ENCODE assay signal across 8 cellular contexts in the genomic region with DNA sequence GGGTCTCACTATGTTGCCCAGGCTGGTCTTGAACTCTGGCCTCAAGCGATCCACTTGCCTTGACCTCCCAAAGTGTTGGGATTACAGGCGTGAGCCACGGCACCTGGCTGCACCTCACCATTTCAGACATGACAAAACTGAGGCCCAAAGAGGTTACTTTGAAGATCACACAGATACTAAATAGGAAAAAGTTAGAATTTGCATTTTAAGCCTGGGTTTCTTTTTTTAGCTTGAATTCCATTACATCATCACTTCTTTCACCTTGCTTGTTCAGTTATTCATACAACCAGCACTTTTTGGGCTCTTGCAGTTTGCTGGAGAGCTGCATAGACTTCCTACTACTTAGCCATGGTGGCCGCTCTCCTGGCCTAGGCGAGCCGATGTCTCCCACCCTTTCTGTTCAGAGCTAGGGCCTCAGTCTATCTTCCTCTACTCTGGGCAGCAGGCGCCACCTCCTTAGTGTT. TPM values are rescaled to one million over a fixed set of nuclear protein-coding genes. Genes with fewer than 3 reads are reported as not detected.
DNase-seq lines count a peak whose midpoint lies in the region; ATAC-seq lines count a peak whose summit lies in the region.
"Had no signal": no experiment of that assay in that cellular context is flagged by ENCODE, and none has a peak within 500 bp of the region (broad histone marks: within the 10 kb centered on the region; RNA-seq: fewer than 3 reads in every experiment).

No MANE protein-coding gene starts in this region.

- H3K27ac Mint-ChIP-seq in activated naive CD8-positive, alpha-beta T cell treated with anti-CD3 and anti-CD28 coated beads for 36 hours: peak overlapping the region; percentile 100

- DNase-seq in activated naive CD8-positive, alpha-beta T cell treated with anti-CD3 and anti-CD28 coated beads for 36 hours: peak; percentile 57
- DNase-seq in stimulated activated naive CD8-positive, alpha-beta T cell treated with anti-CD3 and anti-CD28 coated beads, Interleukin-15, Interleukin-2, amounts not matched to agents 100 U/mL and 50 U/mL, for 24 hours: peak; percentile 54
- DNase-seq in DMS 273 (lab: John Stamatoyannopoulos, UW; ENCODE audit: unreplicated experiment) (no peak), kidney glomerular epithelial cell (lab: John Stamatoyannopoulos, UW) (no peak), pons (ENCODE audit: low spot score) (no peak)

- peaks cover 22% of the 10 kb centered on the region for H3K36me3 Mint-ChIP-seq in activated naive CD8-positive, alpha-beta T cell treated with anti-CD3 and anti-CD28 coated beads for 36 hours

- peak; percentile 38 for ATAC-seq in GM21381 (IDR thresholded peaks at IDR 0.05; ENCODE audit: unreplicated experiment)
- peak; percentile 17 for ATAC-seq in HG03571 (IDR thresholded peaks at IDR 0.05; ENCODE audit: unreplicated experiment)
- ATAC-seq in stimulated activated naive CD8-positive, alpha-beta T cell treated with anti-CD3 and anti-CD28 coated beads, Interleukin-15, Interleukin-2, amounts not matched to agents 100 U/mL and 50 U/mL, for 24 hours: peak; percentile 61

- H3K9me3 Mint-ChIP-seq in activated naive CD8-positive, alpha-beta T cell treated with anti-CD3 and anti-CD28 coated beads for 36 hours: peaks cover 18% of the 10 kb centered on the region

- no peaks in the 10 kb centered on the region for H3K27me3 Mint-ChIP-seq in activated naive CD8-positive, alpha-beta T cell treated with anti-CD3 and anti-CD28 coated beads for 36 hours

- H3K4me3 Mint-ChIP-seq in activated naive CD8-positive, alpha-beta T cell treated with anti-CD3 and anti-CD28 coated beads for 36 hours: peak overlapping the region; percentile 72

- H3K4me1 Mint-ChIP-seq in activated naive CD8-positive, alpha-beta T cell treated with anti-CD3 and anti-CD28 coated beads for 36 hours: peaks cover 57% of the 10 kb centered on the region

RNA-seq across cellular contexts. Expression of a gene that starts 16.3 kb away (rescaled TPM):
- total RNA-seq in activated naive CD8-positive, alpha-beta T cell treated with anti-CD3 and anti-CD28 coated beads for 36 hours: 100 to 1,000 TPM; 291 TPM
- total RNA-seq: temporal lobe had no signal

Comparison
In these comparisons a context has a peak if more than half of its experiments do, and no peak if none do; other contexts are left out.
1. DNase-seq: peak in activated naive CD8-positive, alpha-beta T cell treated with anti-CD3 and anti-CD28 coated beads for 36 hours (single experiment) and stimulated activated naive CD8-positive, alpha-beta T cell treated with anti-CD3 and anti-CD28 coated beads, Interleukin-15, Interleukin-2, amounts not matched to agents 100 U/mL and 50 U/mL, for 24 hours (single experiment); none in DMS 273 (single experiment), kidney glomerular epithelial cell (single experiment) and pons (single experiment).
2. Peak in every context shown above with its lines, with median percentiles within 50 percentile points of each other: ATAC-seq.